In the genomic region with DNA sequence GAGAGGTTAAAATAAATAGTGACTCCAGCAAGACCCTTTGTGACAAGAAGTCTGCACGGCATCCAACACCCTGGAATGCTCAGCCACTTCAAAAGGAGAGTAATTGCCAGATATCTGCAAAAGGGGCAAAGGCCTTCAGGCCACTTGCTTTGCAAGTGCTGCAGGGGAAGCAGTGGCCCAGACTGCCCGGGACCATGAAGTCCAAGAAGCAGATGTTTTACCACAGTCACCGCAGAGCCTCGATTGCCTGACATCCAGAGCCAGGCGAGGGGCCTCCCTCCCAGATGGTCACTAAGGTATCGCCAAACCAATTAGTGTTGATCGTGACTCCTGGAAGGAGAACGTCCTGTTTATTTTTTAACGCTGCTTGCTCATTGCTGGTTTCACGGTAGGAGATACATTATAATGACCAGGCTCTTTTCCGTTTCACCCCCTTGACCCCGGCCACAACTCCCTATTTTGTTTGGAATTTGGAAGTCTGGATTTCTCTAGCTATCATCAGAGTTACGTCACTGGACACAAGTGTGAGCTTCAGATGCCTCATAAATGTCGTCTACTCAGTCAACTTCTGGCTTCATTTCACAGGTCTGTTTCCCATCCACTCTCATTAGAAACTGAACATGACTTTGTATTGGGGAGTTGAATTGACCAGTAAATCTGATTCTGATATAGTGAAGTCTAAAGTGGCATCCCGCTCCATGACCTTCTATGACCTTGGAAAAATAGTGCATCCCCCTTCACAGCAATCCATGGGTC, we compare ENCODE assay signal across 28 cellular contexts.
DNase-seq lines count a peak whose midpoint lies in the region; ATAC-seq and TF ChIP-seq lines count a peak whose summit lies in the region.
"Had no signal": no experiment of that assay in that cellular context is flagged by ENCODE, and none has a peak within 500 bp of the region (broad histone marks: within the 10 kb centered on the region; RNA-seq: fewer than 3 reads in every experiment).

No MANE protein-coding gene starts in this region.

- POLR2A ChIA-PET in Caco-2 (lab: Charles Lee): no interaction called here

- H3K27ac Mint-ChIP-seq in Caco-2 (ENCODE audit: unreplicated experiment): peak overlapping the region; percentile 3
- peak overlapping the region in 2 of 3 experiments; percentile 70 to 72 for H3K27ac Mint-ChIP-seq in nephron
- H3K27ac Mint-ChIP-seq in stimulated activated memory B cell treated with anti-CD40 and anti-IgM and Interleukin-4, amounts not matched to agents 10 μg/mL and 1 μg/mL and 100 μg/mL, for 72 hours: no peak overlapping the region
- H3K27ac Mint-ChIP-seq: HFFc6 had no signal

- ATAC-seq in stimulated activated memory B cell treated with anti-CD40 and anti-IgM and Interleukin-4, amounts not matched to agents 10 μg/mL and 1 μg/mL and 100 μg/mL, for 72 hours: no peak
- ATAC-seq: PC-3, Right ventricle myocardium inferior, SK-N-SH treated with all-trans-retinoic acid at 6 μM for 48 hours had no signal

- no TSS peak for BruUV-seq in Caco-2 (replicated peaks; lab: Mats Ljungman, UMichigan)

- no peak overlapping the region for H3K9ac ChIP-seq in liver (ENCODE audit: low read depth in 1 of 2, low read length in 2 of 2)
- H3K9ac ChIP-seq: GM23248 had no signal

- H3K9me3 Mint-ChIP-seq in Caco-2 (ENCODE audit: unreplicated experiment) (no peaks in the 10 kb centered on the region), nephron (peaks cover 8% of the 10 kb centered on the region)
- no peaks in the 10 kb centered on the region for H3K9me3 Mint-ChIP-seq in stimulated activated memory B cell treated with anti-CD40 and anti-IgM and Interleukin-4, amounts not matched to agents 10 μg/mL and 1 μg/mL and 100 μg/mL, for 72 hours

- H3K4me3 ChIP-seq in Caco-2 (ENCODE audit: low read depth, low read length) (no peak overlapping the region), liver (ENCODE audit: low read depth in 1 of 3, low read length in 3 of 3) (no peak overlapping the region)
- H3K4me3 ChIP-seq: GM23248, HAP-1, SJCRH30 had no signal

- H3K4me1 ChIP-seq in Caco-2: peaks cover 14% of the 10 kb centered on the region
- no peaks in the 10 kb centered on the region for H3K4me1 ChIP-seq in liver (ENCODE audit: control insufficient read depth in 4 of 4, insufficient read depth in 4 of 4, low read length in 3 of 4)
- H3K4me1 ChIP-seq: HAP-1 had no signal

- peak overlapping the region in 1 of 2 donors; percentile 50 for H3K27ac ChIP-seq in liver (ENCODE audit: low read depth in 1 of 2, low read length in 2 of 2)
- H3K27ac ChIP-seq: GM23248, SJCRH30 had no signal

- TF ChIP-seq RAD21 in liver (IDR thresholded peaks at IDR 0.05): no peak

- H3K27me3 Mint-ChIP-seq in Caco-2 (ENCODE audit: insufficient read depth, unreplicated experiment): no peaks in the 10 kb centered on the region
- peaks cover 25% of the 10 kb centered on the region for H3K27me3 Mint-ChIP-seq in nephron (ENCODE audit: low read depth)
- no peaks in the 10 kb centered on the region for H3K27me3 Mint-ChIP-seq in stimulated activated memory B cell treated with anti-CD40 and anti-IgM and Interleukin-4, amounts not matched to agents 10 μg/mL and 1 μg/mL and 100 μg/mL, for 72 hours

- WGBS in liver: 78% methylated on average over 15 of the region's 15 CpGs

- DNase-seq in Caco-2 (peak in 1 of 2 experiments; percentile 48), RPMI7951 (ENCODE audit: low read depth) (peak; percentile 99), NCI-H2227 (lab: John Stamatoyannopoulos, UW; ENCODE audit: unreplicated experiment) (no peak), superior temporal gyrus (ENCODE audit: extremely low spot score) (no peak)
- no peak for DNase-seq in stimulated activated CD4-positive, alpha-beta T cell treated with anti-CD3 and anti-CD28 coated beads, Interleukin-2, amount 100 ng/mL, for 48 hours
- DNase-seq: 8988T; ACHN; DMS153; DND-41; GM23248; HFFc6; KBM-7; MM.1S; NCI-H1417; NCI-H1694; NCI-H2029 treated with DMSO at 0.1 percent for 48 hours; NCI-H226; NCI-H510A; NCI-H69; NK-92 treated with Interleukin-12 subunit alpha and Interleukin-12 subunit beta, amount 100 ng/mL, for 24 hours; PC-3; SJCRH30 had no signal

- H3K36me3 Mint-ChIP-seq in Caco-2 (ENCODE audit: insufficient read depth, unreplicated experiment) (no peaks in the 10 kb centered on the region), nephron (ENCODE audit: low read depth) (no peaks in the 10 kb centered on the region)
- H3K36me3 Mint-ChIP-seq in stimulated activated memory B cell treated with anti-CD40 and anti-IgM and Interleukin-4, amounts not matched to agents 10 μg/mL and 1 μg/mL and 100 μg/mL, for 72 hours: no peaks in the 10 kb centered on the region

- H3K4me3 Mint-ChIP-seq in Caco-2 (ENCODE audit: unreplicated experiment) (no peak overlapping the region), nephron (no peak overlapping the region)
- no peak overlapping the region for H3K4me3 Mint-ChIP-seq in stimulated activated memory B cell treated with anti-CD40 and anti-IgM and Interleukin-4, amounts not matched to agents 10 μg/mL and 1 μg/mL and 100 μg/mL, for 72 hours
- H3K4me3 Mint-ChIP-seq: HFFc6 had no signal

- CTCF ChIA-PET in Caco-2 (lab: Charles Lee): no interaction called here

- H3K27me3 ChIP-seq in Caco-2 (replicated peaks; ENCODE audit: control insufficient read depth, insufficient read depth, low read length): no peaks in the 10 kb centered on the region
- no peaks in the 10 kb centered on the region for H3K27me3 ChIP-seq in liver (ENCODE audit: control insufficient read depth in 4 of 4, insufficient read depth in 4 of 4, low read length in 3 of 4)
- H3K27me3 ChIP-seq: SJCRH30 had no signal

- H3K36me3 ChIP-seq in Caco-2 (ENCODE audit: control insufficient read depth, insufficient read depth, low read length): no peaks in the 10 kb centered on the region
- H3K36me3 ChIP-seq in liver (ENCODE audit: control insufficient read depth in 4 of 4, insufficient read depth in 3 of 4, low read depth in 1 of 4, low read length in 3 of 4): no peaks in the 10 kb centered on the region
- H3K36me3 ChIP-seq: HAP-1, SJCRH30 had no signal

- no peaks in the 10 kb centered on the region for H3K4me1 Mint-ChIP-seq in Caco-2 (ENCODE audit: low read depth, unreplicated experiment)
- peaks cover 23% of the 10 kb centered on the region for H3K4me1 Mint-ChIP-seq in nephron
- H3K4me1 Mint-ChIP-seq in stimulated activated memory B cell treated with anti-CD40 and anti-IgM and Interleukin-4, amounts not matched to agents 10 μg/mL and 1 μg/mL and 100 μg/mL, for 72 hours: no peaks in the 10 kb centered on the region

- peaks cover 4% of the 10 kb centered on the region; the same call in 1 of the 2 replicates for H3K9me3 ChIP-seq in Caco-2
- peaks cover 0 to 4% (median 0%) of the 10 kb centered on the region in 4 donors for H3K9me3 ChIP-seq in liver (ENCODE audit: control insufficient read depth in 4 of 4, low read length in 3 of 4)
- H3K9me3 ChIP-seq: HAP-1, SJCRH30 had no signal

- TF ChIP-seq CTCF in Caco-2 (IDR thresholded peaks at IDR 0.05; ENCODE audit: insufficient read depth in 1 of 2, low read depth in 1 of 2, low read length in 1 of 2, severe bottlenecking in 1 of 2, unreplicated experiment in 1 of 2) (no peak), liver (IDR thresholded peaks at IDR 0.05; ENCODE audit: low read depth, low read length, missing input control) (no peak), nephron (IDR thresholded peaks at IDR 0.05; ENCODE audit: unreplicated experiment in 3 of 3) (no peak)

- intact Hi-C loops in Caco-2 (cut with micrococcal nuclease; ENCODE audit: unreplicated experiment): no loop called here

TF ChIP-seq in liver, 16 proteins besides CTCF, POLR2A, EP300 and RAD21 (continues in another document):
- no peak for TF ChIP-seq SP1 (IDR thresholded peaks at IDR 0.05)
- TF ChIP-seq JUND (IDR thresholded peaks at IDR 0.05): no peak
- TF ChIP-seq YY1 (IDR thresholded peaks at IDR 0.05): no peak
- TF ChIP-seq NR2F2 (IDR thresholded peaks at IDR 0.05): peak; percentile 86
- no peak for TF ChIP-seq TAF1 (conservative IDR thresholded peaks at IDR 0.05)
- no peak for TF ChIP-seq FOXA2 (IDR thresholded peaks at IDR 0.05)
- no peak for TF ChIP-seq HNF4G (IDR thresholded peaks at IDR 0.05)
- TF ChIP-seq HNF4A (conservative IDR thresholded peaks at IDR 0.05): no peak
- TF ChIP-seq EGR1 (IDR thresholded peaks at IDR 0.05; ENCODE audit: low read depth in 2 of 2): no peak
- TF ChIP-seq, protein P1, sequence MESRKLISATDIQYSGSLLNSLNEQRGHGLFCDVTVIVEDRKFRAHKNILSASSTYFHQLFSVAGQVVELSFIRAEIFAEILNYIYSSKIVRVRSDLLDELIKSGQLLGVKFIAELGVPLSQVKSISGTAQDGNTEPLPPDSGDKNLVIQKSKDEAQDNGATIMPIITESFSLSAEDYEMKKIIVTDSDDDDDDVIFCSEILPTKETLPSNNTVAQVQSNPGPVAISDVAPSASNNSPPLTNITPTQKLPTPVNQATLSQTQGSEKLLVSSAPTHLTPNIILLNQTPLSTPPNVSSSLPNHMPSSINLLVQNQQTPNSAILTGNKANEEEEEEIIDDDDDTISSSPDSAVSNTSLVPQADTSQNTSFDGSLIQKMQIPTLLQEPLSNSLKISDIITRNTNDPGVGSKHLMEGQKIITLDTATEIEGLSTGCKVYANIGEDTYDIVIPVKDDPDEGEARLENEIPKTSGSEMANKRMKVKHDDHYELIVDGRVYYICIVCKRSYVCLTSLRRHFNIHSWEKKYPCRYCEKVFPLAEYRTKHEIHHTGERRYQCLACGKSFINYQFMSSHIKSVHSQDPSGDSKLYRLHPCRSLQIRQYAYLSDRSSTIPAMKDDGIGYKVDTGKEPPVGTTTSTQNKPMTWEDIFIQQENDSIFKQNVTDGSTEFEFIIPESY (IDR thresholded peaks at IDR 0.05): no peak
